ENCODE assay signal across 11 cellular contexts in the genomic region with DNA sequence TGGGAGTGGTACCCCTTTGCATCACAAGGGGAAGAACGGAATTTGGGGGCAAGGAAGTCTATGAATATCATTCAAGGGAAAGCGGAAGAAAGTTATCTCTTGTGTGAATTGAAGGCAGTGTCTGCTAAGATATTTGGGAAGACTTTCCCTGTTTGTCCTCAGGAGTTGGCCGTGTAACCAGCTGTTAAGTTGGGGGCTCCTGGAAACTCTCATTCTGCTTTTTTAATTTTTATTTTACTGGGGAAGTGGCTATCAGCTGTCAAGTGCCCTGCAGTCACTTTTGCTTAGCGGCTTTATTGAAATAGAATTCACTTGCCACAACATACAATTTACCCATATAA. TPM values are rescaled to one million over a fixed set of nuclear protein-coding genes. Genes with fewer than 3 reads are reported as not detected.
DNase-seq lines count a peak whose midpoint lies in the region; ATAC-seq and TF ChIP-seq lines count a peak whose summit lies in the region.
"Had no signal": no experiment of that assay in that cellular context is flagged by ENCODE, and none has a peak within 500 bp of the region (broad histone marks: within the 10 kb centered on the region; RNA-seq: fewer than 3 reads in every experiment).

No MANE protein-coding gene starts in this region.

- no peaks in the 10 kb centered on the region for H3K27me3 Mint-ChIP-seq in activated T-cell treated with anti-CD3 and anti-CD28 coated beads, Interleukin-2, amount 50 U/mL, for 72 hours (ENCODE audit: low read depth)
- peaks cover 2% of the 10 kb centered on the region for H3K27me3 Mint-ChIP-seq in activated naive CD8-positive, alpha-beta T cell treated with anti-CD3 and anti-CD28 coated beads, Interleukin-2, amount 50 U/mL, for 24 hours

- peaks cover 21 to 24% of the 10 kb centered on the region in 2 donors for H3K36me3 Mint-ChIP-seq in activated T-cell treated with anti-CD3 and anti-CD28 coated beads, Interleukin-2, amount 50 U/mL, for 72 hours (ENCODE audit: insufficient read depth in 2 of 2)
- peaks cover 49% of the 10 kb centered on the region for H3K36me3 Mint-ChIP-seq in activated naive CD8-positive, alpha-beta T cell treated with anti-CD3 and anti-CD28 coated beads, Interleukin-2, amount 50 U/mL, for 24 hours (ENCODE audit: low read depth)

- H3K4me1 ChIP-seq in right lobe of liver = peaks cover 0 to 56% (median 13%) of the 10 kb centered on the region in 4 donors
- H3K4me1 ChIP-seq in tibial artery = peaks cover 3 to 65% (median 37%) of the 10 kb centered on the region in 4 donors

- H3K27ac ChIP-seq in right lobe of liver (peak overlapping the region in 2 of 3 donors; percentile 84 to 92), tibial artery (no peak overlapping the region)

- WGBS in right lobe of liver (ENCODE audit: insufficient coverage, low coverage, low lambda C conversion rate, missing lambda C conversion rate) = 51% methylated on average over 4 of the region's 4 CpGs

- ATAC-seq in activated T-cell treated with anti-CD3 and anti-CD28 coated beads, Interleukin-2, amount 50 U/mL, for 72 hours (replicated peaks in 1 of 2) = no peak
- no peak for ATAC-seq in activated naive CD8-positive, alpha-beta T cell treated with anti-CD3 and anti-CD28 coated beads, Interleukin-2, amount 50 U/mL, for 24 hours
- no peak for ATAC-seq in right lobe of liver
- no peak for ATAC-seq in HG03045 (IDR thresholded peaks at IDR 0.05; ENCODE audit: unreplicated experiment)
- no peak for ATAC-seq in HG03354 (IDR thresholded peaks at IDR 0.05; ENCODE audit: poor library complexity, severe bottlenecking, unreplicated experiment)

- peak overlapping the region; percentile 97 to 99 for H3K4me3 Mint-ChIP-seq in activated T-cell treated with anti-CD3 and anti-CD28 coated beads, Interleukin-2, amount 50 U/mL, for 72 hours
- peak overlapping the region; percentile 96 for H3K4me3 Mint-ChIP-seq in activated naive CD8-positive, alpha-beta T cell treated with anti-CD3 and anti-CD28 coated beads, Interleukin-2, amount 50 U/mL, for 24 hours

- no peaks in the 10 kb centered on the region for H3K9me3 Mint-ChIP-seq in activated T-cell treated with anti-CD3 and anti-CD28 coated beads, Interleukin-2, amount 50 U/mL, for 72 hours
- H3K9me3 Mint-ChIP-seq in activated naive CD8-positive, alpha-beta T cell treated with anti-CD3 and anti-CD28 coated beads, Interleukin-2, amount 50 U/mL, for 24 hours = no peaks in the 10 kb centered on the region

- no peak overlapping the region for H3K27ac Mint-ChIP-seq in activated T-cell treated with anti-CD3 and anti-CD28 coated beads, Interleukin-2, amount 50 U/mL, for 72 hours
- no peak overlapping the region for H3K27ac Mint-ChIP-seq in activated naive CD8-positive, alpha-beta T cell treated with anti-CD3 and anti-CD28 coated beads, Interleukin-2, amount 50 U/mL, for 24 hours

- DNase-seq in activated T-cell treated with anti-CD3 and anti-CD28 coated beads, Interleukin-2, amount 50 U/mL, for 72 hours = no peak
- DNase-seq in activated T-cell treated with anti-CD3 and anti-CD28 coated beads, Interleukin-2, amount 50 U/mL, for 48 hours = no peak
- no peak for DNase-seq in activated naive CD8-positive, alpha-beta T cell treated with anti-CD3 and anti-CD28 coated beads, Interleukin-2, amount 50 U/mL, for 24 hours
- no peak for DNase-seq in right lobe of liver
- no peak for DNase-seq in tibial artery
- no peak for DNase-seq in amygdala (lab: John Stamatoyannopoulos, UW)
- DNase-seq: BE2C, MG63, Right ventricle myocardium superior had no signal

- intact Hi-C loops in right lobe of liver (cut with DNase I) = no loop called here
- intact Hi-C loops in tibial artery (cut with DNase I; ENCODE audit: low total_unique reads) = loop anchor here (5.0 kb wide), 1 partner anchor 147 kb away; no protein-coding TSS in a partner anchor

- H3K9me3 ChIP-seq in right lobe of liver (no peaks in the 10 kb centered on the region), tibial artery (no peaks in the 10 kb centered on the region)
- H3K9me3 ChIP-seq: BE2C, MG63 had no signal

- H3K27me3 ChIP-seq in right lobe of liver (no peaks in the 10 kb centered on the region), tibial artery (no peaks in the 10 kb centered on the region)
- H3K27me3 ChIP-seq: BE2C had no signal

- peaks cover 64% of the 10 kb centered on the region for H3K4me1 Mint-ChIP-seq in activated T-cell treated with anti-CD3 and anti-CD28 coated beads, Interleukin-2, amount 50 U/mL, for 72 hours (ENCODE audit: low read depth)
- peaks cover 60% of the 10 kb centered on the region for H3K4me1 Mint-ChIP-seq in activated naive CD8-positive, alpha-beta T cell treated with anti-CD3 and anti-CD28 coated beads, Interleukin-2, amount 50 U/mL, for 24 hours

- peak overlapping the region in 1 of 3 donors; percentile 91 for H3K4me3 ChIP-seq in right lobe of liver
- H3K4me3 ChIP-seq in tibial artery = peak overlapping the region; percentile 72 to 97

- TF ChIP-seq POLR2A in right lobe of liver (IDR thresholded peaks at IDR 0.05) = no peak

- H3K36me3 ChIP-seq in right lobe of liver (peaks cover 0 to 5% (median 0%) of the 10 kb centered on the region in 4 donors), tibial artery (peaks cover 0 to 9% (median 0%) of the 10 kb centered on the region in 3 donors)

- TF ChIP-seq CTCF in right lobe of liver (IDR thresholded peaks at IDR 0.05) = no peak
- TF ChIP-seq CTCF in tibial artery (IDR thresholded peaks at IDR 0.05) = no peak

RNA-seq across cellular contexts. Expression of gene UPF1, which starts 2.9 kb away (rescaled TPM):
- total RNA-seq in activated T-cell treated with anti-CD3 and anti-CD28 coated beads, Interleukin-2, amount 50 U/mL, for 72 hours = 10 to 100 TPM; 69.8 to 82.5 TPM
- total RNA-seq in right lobe of liver = 10 to 100 TPM; 34.0 to 61.0 (median 41.3) TPM

RNA-seq across cellular contexts. Expression of gene COMP, which starts 43.5 kb away (rescaled TPM):
- total RNA-seq in activated T-cell treated with anti-CD3 and anti-CD28 coated beads, Interleukin-2, amount 50 U/mL, for 72 hours = not detected
- total RNA-seq in right lobe of liver = under 1 TPM in 2 of 6 experiments, not detected in 4; 0.11 to 0.31 TPM
- total RNA-seq: Right ventricle myocardium superior had no signal

Comparison
In these comparisons a context has a peak if more than half of its experiments do, and no peak if none do; other contexts are left out.
1. H3K27ac ChIP-seq: peak in right lobe of liver (2 of 3); none in tibial artery (0 of 2).